1 cellular context compared by ENCODE assay signal in genomic region chr18:35730738-35731370, GRCh38.
TF ChIP-seq lines count a peak whose summit lies in the region.

No MANE protein-coding gene starts in this region.

TF ChIP-seq in K562, 482 proteins besides CTCF, POLR2A, EP300 and RAD21 (continued from another document):
- TF ChIP-seq MNT (conservative IDR thresholded peaks at IDR 0.05) = no peak
- TF ChIP-seq ETV5 (CRISPR knock-in tag; IDR thresholded peaks at IDR 0.05; ENCODE audit: low read depth) = no peak
- TF ChIP-seq MITF (IDR thresholded peaks at IDR 0.05) = no peak
- peak; percentile 26; the same call in 1 of the 2 replicates for TF ChIP-seq ARID1B (IDR thresholded peaks at IDR 0.05)
- no peak for TF ChIP-seq ATF1 (CRISPR knock-in tag; IDR thresholded peaks at IDR 0.05)
- peak; percentile 33; the same call in 1 of the 2 replicates for TF ChIP-seq ATF1 (tag; IDR thresholded peaks at IDR 0.05)
- no peak for TF ChIP-seq TRIM25 (IDR thresholded peaks at IDR 0.05; ENCODE audit: borderline replicate concordance)
- TF ChIP-seq ZNF408 (CRISPR knock-in tag; IDR thresholded peaks at IDR 0.05; ENCODE audit: low read depth) = no peak
- 0 out of 4 replicates have a peak, but pooled peaks of 1 of the 2 experiments have one; percentile 18 for TF ChIP-seq NRF1 (conservative IDR thresholded peaks at IDR 0.05 in 1 of 2, IDR thresholded peaks at IDR 0.05 in 1 of 2)
- no peak for TF ChIP-seq BRCA1 (IDR thresholded peaks at IDR 0.05)
- no peak for TF ChIP-seq BRCA1 (CRISPR knock-in tag; IDR thresholded peaks at IDR 0.05)
- no peak for TF ChIP-seq ID3 (CRISPR knock-in tag; IDR thresholded peaks at IDR 0.05)
- peak; percentile 87 for TF ChIP-seq ID3 (tag; IDR thresholded peaks at IDR 0.05)
- TF ChIP-seq ZBTB2 (IDR thresholded peaks at IDR 0.05) = no peak
- TF ChIP-seq SOX6 (IDR thresholded peaks at IDR 0.05) = peak; percentile 86
- 0 out of 2 replicates have a peak, but pooled peaks have one; percentile 48 for TF ChIP-seq ILK (tag; IDR thresholded peaks at IDR 0.05; ENCODE audit: borderline replicate concordance, low read depth)
- TF ChIP-seq TAL1 (IDR thresholded peaks at IDR 0.05) = no peak
- TF ChIP-seq ZNF76 (CRISPR knock-in tag; IDR thresholded peaks at IDR 0.05; ENCODE audit: borderline replicate concordance) = no peak
- no peak for TF ChIP-seq IRF1 (CRISPR knock-in tag; IDR thresholded peaks at IDR 0.05; ENCODE audit: borderline replicate concordance)
- no peak for TF ChIP-seq ZNF398 (CRISPR knock-in tag; IDR thresholded peaks at IDR 0.05)
- no peak for TF ChIP-seq GABPB1 (CRISPR knock-in tag; IDR thresholded peaks at IDR 0.05)
- TF ChIP-seq MTA2 (IDR thresholded peaks at IDR 0.05; ENCODE audit: low read depth) = no peak
- TF ChIP-seq KLF10 (CRISPR knock-in tag; IDR thresholded peaks at IDR 0.05) = no peak
- no peak for TF ChIP-seq ETS1 (conservative IDR thresholded peaks at IDR 0.05; ENCODE audit: control insufficient read depth, low read depth, low read length)
- TF ChIP-seq RFX7 (CRISPR knock-in tag; IDR thresholded peaks at IDR 0.05) = no peak
- TF ChIP-seq FOXM1 (IDR thresholded peaks at IDR 0.05; ENCODE audit: low read depth) = no peak
- no peak for TF ChIP-seq FOXM1 (CRISPR knock-in tag; IDR thresholded peaks at IDR 0.05; ENCODE audit: low read depth)
- TF ChIP-seq PTTG1 (tag; IDR thresholded peaks at IDR 0.05; ENCODE audit: low read depth) = peak; percentile 69; the same call in 1 of the 2 replicates
- TF ChIP-seq NFE2L1 (tag; IDR thresholded peaks at IDR 0.05; ENCODE audit: borderline replicate concordance, low read depth) = peak; percentile 20; the same call in 1 of the 2 replicates
- peak; percentile 78; the same call in 1 of the 2 replicates for TF ChIP-seq ZEB2 (IDR thresholded peaks at IDR 0.05)
- no peak for TF ChIP-seq ZNF121 (CRISPR knock-in tag; conservative IDR thresholded peaks at IDR 0.05)
- TF ChIP-seq FOXP1 (CRISPR knock-in tag; IDR thresholded peaks at IDR 0.05) = no peak
- no peak for TF ChIP-seq SMAD2 (IDR thresholded peaks at IDR 0.05; ENCODE audit: low read depth, low read length)
- TF ChIP-seq KLF6 (CRISPR knock-in tag; IDR thresholded peaks at IDR 0.05; ENCODE audit: borderline replicate concordance) = peak; percentile 19; the same call in 1 of the 2 replicates
- no peak for TF ChIP-seq ZNF717 (CRISPR knock-in tag; IDR thresholded peaks at IDR 0.05)
- TF ChIP-seq ZNF436 (CRISPR knock-in tag; IDR thresholded peaks at IDR 0.05) = no peak
- TF ChIP-seq CREB3L1 (IDR thresholded peaks at IDR 0.05; ENCODE audit: borderline replicate concordance, low read depth) = no peak
- no peak for TF ChIP-seq RREB1 (CRISPR knock-in tag; IDR thresholded peaks at IDR 0.05)
- TF ChIP-seq YBX1 (IDR thresholded peaks at IDR 0.05) = no peak
- TF ChIP-seq RBM14 (IDR thresholded peaks at IDR 0.05; ENCODE audit: borderline replicate concordance, insufficient read depth, low read depth, low read length) = no peak
- no peak for TF ChIP-seq RHOXF2B (CRISPR knock-in tag; conservative IDR thresholded peaks at IDR 0.05)
- TF ChIP-seq ZNF274 (IDR thresholded peaks at IDR 0.05; ENCODE audit: borderline replicate concordance, low read depth, low read length) = no peak
